Comparison of ENCODE assay signal across 8 cellular contexts in genomic region chr11:126585388-126586302, GRCh38.
A peak's percentile ranks its signal among the peaks of the same experiment; 100 is the strongest.
DNase-seq lines count a peak whose midpoint lies in the region; ATAC-seq and TF ChIP-seq lines count a peak whose summit lies in the region.

No MANE protein-coding gene starts in this region.

- no peaks in the 10 kb centered on the region for H3K79me2 ChIP-seq in ACC112 (ENCODE audit: control insufficient read depth, insufficient read depth, low read length, unreplicated experiment)

- H3K4me1 Mint-ChIP-seq in type B pancreatic cell (ENCODE audit: unreplicated experiment): peaks cover 33% of the 10 kb centered on the region

- H3K9me3 Mint-ChIP-seq in type B pancreatic cell: no peaks in the 10 kb centered on the region

- DNase-seq in LHCN-M2 (ENCODE audit: low read depth) (peak; percentile 95), SHP77 treated with DMSO at 0.1 percent for 48 hours (lab: John Stamatoyannopoulos, UW) (peak; percentile 29), foreskin melanocyte (peak; percentile 58), retina (peak; percentile 56), type B pancreatic cell (ENCODE audit: extremely low spot score, unreplicated experiment) (no peak)
- DNase-seq in activated effector memory CD4-positive, alpha-beta T cell treated with anti-CD3 and anti-CD28 coated beads, Interleukin-2, amount 50 U/mL, for 16 hours: no peak

- no peak for ATAC-seq in GM19351 (IDR thresholded peaks at IDR 0.05; ENCODE audit: unreplicated experiment)

- TF ChIP-seq CTCF in type B pancreatic cell (conservative IDR thresholded peaks at IDR 0.05): no peak

- no peaks in the 10 kb centered on the region for H3K36me3 Mint-ChIP-seq in type B pancreatic cell

- H3K27ac Mint-ChIP-seq in type B pancreatic cell: no peak overlapping the region

- no peak overlapping the region for H3K4me3 Mint-ChIP-seq in type B pancreatic cell

- H3K36me3 ChIP-seq in ACC112 (ENCODE audit: insufficient read depth, low read length): no peaks in the 10 kb centered on the region

- peaks cover 16% of the 10 kb centered on the region for H3K4me1 ChIP-seq in ACC112 (ENCODE audit: control insufficient read depth, insufficient read depth, low read length, unreplicated experiment)

- H2AFZ ChIP-seq in ACC112 (ENCODE audit: low read length, unreplicated experiment): peak overlapping the region; percentile 82

- no peaks in the 10 kb centered on the region for H3K27me3 ChIP-seq in ACC112 (ENCODE audit: insufficient read depth, low read length)

- H3K4me3 ChIP-seq in ACC112 (ENCODE audit: low read depth, low read length): peak overlapping the region; percentile 64

- H3K27ac ChIP-seq in ACC112 (ENCODE audit: low read depth, low read length): peak overlapping the region; percentile 60

- peaks cover 6% of the 10 kb centered on the region for H3K27me3 Mint-ChIP-seq in type B pancreatic cell

Comparison
In these comparisons a context has a peak if more than half of its experiments do, and no peak if none do; other contexts are left out.
1. DNase-seq: peak in LHCN-M2 (single experiment), SHP77 treated with DMSO at 0.1 percent for 48 hours (single experiment), foreskin melanocyte (single experiment) and retina (single experiment); none in activated effector memory CD4-positive, alpha-beta T cell treated with anti-CD3 and anti-CD28 coated beads, Interleukin-2, amount 50 U/mL, for 16 hours (single experiment) and type B pancreatic cell (single experiment).